ENCODE assay signal across 8 cellular contexts in genomic region chr10:75403144-75404022, GRCh38. TPM values are rescaled to one million over a fixed set of nuclear protein-coding genes. Genes with fewer than 3 reads are reported as not detected.
DNase-seq lines count a peak whose midpoint lies in the region; ATAC-seq and TF ChIP-seq lines count a peak whose summit lies in the region.

No MANE protein-coding gene starts in this region.

- H3K27ac Mint-ChIP-seq in activated CD8-positive, alpha-beta T cell treated with anti-CD3 and anti-CD28 coated beads, Interleukin-2, amount 10 ng/mL, durations not matched to agents 7 days and 5 days: no peak overlapping the region

- POLR2A ChIA-PET in activated CD8-positive, alpha-beta T cell treated with anti-CD3 and anti-CD28 coated beads, Interleukin-2, amount 10 ng/mL, durations not matched to agents 7 days and 5 days (lab: Charles Lee): no interaction called here

- DNase-seq in DMS114 treated with DMSO at 0.1 percent for 48 hours (lab: John Stamatoyannopoulos, UW; ENCODE audit: unreplicated experiment): peak; percentile 62
- DNase-seq in HuH-7.5 (ENCODE audit: low spot score): peak; percentile 46
- no peak for DNase-seq in activated CD8-positive, alpha-beta T cell treated with anti-CD3 and anti-CD28 coated beads, Interleukin-2, amount 10 ng/mL, durations not matched to agents 7 days and 5 days
- DNase-seq in left ventricle myocardium inferior: peak; percentile 30
- DNase-seq in cerebellar cortex (ENCODE audit: low spot score): no peak
- no peak for DNase-seq in HUDEP-2 (lab: John Stamatoyannopoulos, UW; ENCODE audit: unreplicated experiment in 76 of 76)
- DNase-seq in middle frontal gyrus (ENCODE audit: extremely low spot score, low spot score): no peak

- H3K27me3 ChIP-seq in left ventricle myocardium inferior (ENCODE audit: low read depth) (peaks cover 8% of the 10 kb centered on the region), rectal smooth muscle tissue (ENCODE audit: control insufficient read depth, insufficient read depth, low read length) (no peaks in the 10 kb centered on the region)

- intact Hi-C loops in left ventricle myocardium inferior (cut with micrococcal nuclease): loop anchor here (10.0 kb wide), 1 partner anchor 511 kb away; no protein-coding TSS in a partner anchor

- H3K4me1 ChIP-seq in left ventricle myocardium inferior (peaks cover 76% of the 10 kb centered on the region), rectal smooth muscle tissue (ENCODE audit: control insufficient read depth, insufficient read depth, low read length) (peaks cover 6% of the 10 kb centered on the region)

- ATAC-seq in activated CD8-positive, alpha-beta T cell treated with anti-CD3 and anti-CD28 coated beads, Interleukin-2, amount 10 ng/mL, durations not matched to agents 7 days and 5 days: no peak

- no peaks in the 10 kb centered on the region for H3K9me3 Mint-ChIP-seq in activated CD8-positive, alpha-beta T cell treated with anti-CD3 and anti-CD28 coated beads, Interleukin-2, amount 10 ng/mL, durations not matched to agents 7 days and 5 days (ENCODE audit: insufficient read depth)

- peaks cover 70% of the 10 kb centered on the region for H3K27me3 Mint-ChIP-seq in activated CD8-positive, alpha-beta T cell treated with anti-CD3 and anti-CD28 coated beads, Interleukin-2, amount 10 ng/mL, durations not matched to agents 7 days and 5 days (ENCODE audit: low read depth)

- CTCF ChIA-PET in activated CD8-positive, alpha-beta T cell treated with anti-CD3 and anti-CD28 coated beads, Interleukin-2, amount 10 ng/mL, durations not matched to agents 7 days and 5 days (lab: Charles Lee): no interaction called here

- peaks cover 3% of the 10 kb centered on the region for H3K36me3 Mint-ChIP-seq in activated CD8-positive, alpha-beta T cell treated with anti-CD3 and anti-CD28 coated beads, Interleukin-2, amount 10 ng/mL, durations not matched to agents 7 days and 5 days (ENCODE audit: low read depth)

- H3K9me3 ChIP-seq in left ventricle myocardium inferior (replicated peaks): no peaks in the 10 kb centered on the region

- H3K4me3 ChIP-seq in left ventricle myocardium inferior (peak overlapping the region; percentile 93), rectal smooth muscle tissue (ENCODE audit: low read length) (peak overlapping the region; percentile 98)

- peaks cover 43% of the 10 kb centered on the region for H3K4me1 Mint-ChIP-seq in activated CD8-positive, alpha-beta T cell treated with anti-CD3 and anti-CD28 coated beads, Interleukin-2, amount 10 ng/mL, durations not matched to agents 7 days and 5 days (ENCODE audit: low read depth)

- H3K4me3 Mint-ChIP-seq in activated CD8-positive, alpha-beta T cell treated with anti-CD3 and anti-CD28 coated beads, Interleukin-2, amount 10 ng/mL, durations not matched to agents 7 days and 5 days: peak overlapping the region; percentile 78

- peak overlapping the region; percentile 97 for H3K27ac ChIP-seq in left ventricle myocardium inferior (replicated peaks)
- peak overlapping the region; percentile 96 for H3K27ac ChIP-seq in rectal smooth muscle tissue (ENCODE audit: low read depth, low read length)

- peak overlapping the region; percentile 65 for H3K9ac ChIP-seq in rectal smooth muscle tissue (ENCODE audit: low read length)

- peaks cover 14% of the 10 kb centered on the region for H3K36me3 ChIP-seq in left ventricle myocardium inferior
- peaks cover 3% of the 10 kb centered on the region for H3K36me3 ChIP-seq in rectal smooth muscle tissue (ENCODE audit: control insufficient read depth, insufficient read depth, low read length)

- no peak for TF ChIP-seq CTCF in left ventricle myocardium inferior (IDR thresholded peaks at IDR 0.05; ENCODE audit: borderline replicate concordance)

RNA-seq across cellular contexts. Expression of gene ZNF503, which starts 1.8 kb away (rescaled TPM):
- total RNA-seq in activated CD8-positive, alpha-beta T cell treated with anti-CD3 and anti-CD28 coated beads, Interleukin-2, amount 10 ng/mL, durations not matched to agents 7 days and 5 days: under 1 TPM in 1 of 2 experiments, not detected in 1; 0.26 TPM
- 5.9 TPM for total RNA-seq in left ventricle myocardium inferior

RNA-seq across cellular contexts. Expression of gene LRMDA, which starts 28.0 kb away (rescaled TPM):
- not detected for total RNA-seq in activated CD8-positive, alpha-beta T cell treated with anti-CD3 and anti-CD28 coated beads, Interleukin-2, amount 10 ng/mL, durations not matched to agents 7 days and 5 days
- total RNA-seq in left ventricle myocardium inferior: 18.7 TPM

Comparison
In these comparisons a context has a peak if more than half of its experiments do, and no peak if none do; other contexts are left out.
1. DNase-seq: peak in DMS114 treated with DMSO at 0.1 percent for 48 hours (single experiment), HuH-7.5 (single experiment) and left ventricle myocardium inferior (single experiment); none in activated CD8-positive, alpha-beta T cell treated with anti-CD3 and anti-CD28 coated beads, Interleukin-2, amount 10 ng/mL, durations not matched to agents 7 days and 5 days (single experiment), cerebellar cortex (single experiment), HUDEP-2 (0 of 76) and middle frontal gyrus (single experiment).
2. RNA of gene LRMDA, which starts 28.0 kb away (total RNA-seq): 18.7 TPM in left ventricle myocardium inferior (single experiment); not detected in activated CD8-positive, alpha-beta T cell treated with anti-CD3 and anti-CD28 coated beads, Interleukin-2, amount 10 ng/mL, durations not matched to agents 7 days and 5 days; every median in the first group is over 10 times any median in the second.